14 cellular contexts compared by ENCODE assay signal in the genomic region with DNA sequence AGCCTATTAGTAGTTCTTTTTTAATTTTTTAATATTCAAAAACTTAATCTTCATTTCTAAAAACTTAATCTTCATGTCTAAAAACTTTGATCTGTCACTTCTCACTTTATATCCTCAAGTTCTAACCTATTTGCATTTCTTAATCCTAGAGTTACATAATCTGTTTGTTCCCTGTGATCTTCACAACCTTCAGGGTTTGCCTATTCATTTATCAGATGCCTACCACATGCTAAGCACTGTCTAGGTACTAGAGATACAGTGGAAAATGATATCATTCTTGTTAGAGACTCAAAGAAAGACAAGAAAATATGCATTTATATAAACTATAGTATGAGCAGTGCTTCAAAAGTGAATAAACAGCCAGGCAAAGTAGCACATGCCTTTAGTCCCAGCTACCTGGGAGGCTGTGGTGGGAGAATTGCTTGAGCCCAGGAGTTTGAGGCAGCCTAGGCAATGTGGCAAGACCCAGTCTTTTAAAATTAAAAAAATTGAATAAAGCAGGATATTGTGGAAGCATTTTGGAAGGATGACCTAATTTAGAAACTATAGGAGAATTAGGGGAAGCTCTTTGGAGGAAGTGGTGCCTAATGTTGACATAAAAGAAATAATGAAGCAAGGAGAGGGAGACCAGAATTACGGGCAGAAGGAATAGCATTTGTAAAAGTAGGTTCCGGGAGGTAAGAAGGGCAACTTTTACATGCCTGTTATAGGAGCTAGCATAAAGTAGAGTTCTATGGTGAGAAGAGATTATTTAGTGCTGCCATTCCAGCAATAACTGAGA. TPM values are rescaled to one million over a fixed set of nuclear protein-coding genes. Genes with fewer than 3 reads are reported as not detected.
DNase-seq lines count a peak whose midpoint lies in the region; ATAC-seq and TF ChIP-seq lines count a peak whose summit lies in the region.
"Had no signal": no experiment of that assay in that cellular context is flagged by ENCODE, and none has a peak within 500 bp of the region (broad histone marks: within the 10 kb centered on the region; RNA-seq: fewer than 3 reads in every experiment).

No MANE protein-coding gene starts in this region.

- H3K9ac ChIP-seq in BLaER1, result no peak overlapping the region

- peak overlapping the region; percentile 1 for H3K27ac Mint-ChIP-seq in endothelial cell (ENCODE audit: unreplicated experiment)
- H3K27ac Mint-ChIP-seq in stimulated activated naive CD8-positive, alpha-beta T cell treated with anti-CD3 and anti-CD28 coated beads, Interleukin-15, amount 100 ng/mL, for 72 hours, result peak overlapping the region in 1 of 2 donors; percentile 52

- no peaks in the 10 kb centered on the region for H3K9me3 Mint-ChIP-seq in endothelial cell (ENCODE audit: unreplicated experiment)
- H3K9me3 Mint-ChIP-seq in stimulated activated naive CD8-positive, alpha-beta T cell treated with anti-CD3 and anti-CD28 coated beads, Interleukin-15, amount 100 ng/mL, for 72 hours, result no peaks in the 10 kb centered on the region
- H3K9me3 Mint-ChIP-seq: activated naive CD4-positive, alpha-beta T cell treated with anti-CD3 and anti-CD28 coated beads, Interleukin-2, amount 10 ng/mL, durations not matched to agents 7 days and 5 days had no signal

- TF ChIP-seq CTCF in endothelial cell (IDR thresholded peaks at IDR 0.05; ENCODE audit: unreplicated experiment), result no peak

- H4K20me1 ChIP-seq in BLaER1, result peaks cover 42% of the 10 kb centered on the region

- H3K4me1 Mint-ChIP-seq in endothelial cell (ENCODE audit: unreplicated experiment), result peaks cover 8% of the 10 kb centered on the region
- H3K4me1 Mint-ChIP-seq in stimulated activated naive CD8-positive, alpha-beta T cell treated with anti-CD3 and anti-CD28 coated beads, Interleukin-15, amount 100 ng/mL, for 72 hours, result peaks cover 16% of the 10 kb centered on the region

- 0 out of 2 replicates have a peak overlapping the region, but pooled peaks have one; percentile 31 for H3K4me2 ChIP-seq in BLaER1

- H3K27ac ChIP-seq in BLaER1, result no peak overlapping the region
- H3K27ac ChIP-seq: RWPE1 had no signal

- H3K27me3 ChIP-seq in BLaER1, result no peaks in the 10 kb centered on the region

- no peaks in the 10 kb centered on the region for H3K9me3 ChIP-seq in BLaER1

- peaks cover 12% of the 10 kb centered on the region for H3K36me3 Mint-ChIP-seq in endothelial cell (ENCODE audit: low read depth, unreplicated experiment)

- DNase-seq in GF-D8 (lab: John Stamatoyannopoulos, UW) (peak; percentile 26), SIG-M5 (lab: John Stamatoyannopoulos, UW) (peak; percentile 35), endothelial cell (ENCODE audit: low spot score) (no peak), HCEC 1CT (no peak)
- no peak for DNase-seq in stimulated activated naive CD8-positive, alpha-beta T cell treated with anti-CD3 and anti-CD28 coated beads, Interleukin-15, amount 100 ng/mL, for 72 hours
- DNase-seq: activated CD4-positive, alpha-beta T cell treated with anti-CD3 and anti-CD28 coated beads for 1 hour; activated naive CD4-positive, alpha-beta T cell treated with anti-CD3 and anti-CD28 coated beads, Interleukin-2, amount 10 ng/mL, durations not matched to agents 7 days and 5 days; NCI-H1930; NCI-H524 treated with DMSO at 0.1 percent for 48 hours; small intestine had no signal

- peaks cover 81% of the 10 kb centered on the region for H3K36me3 ChIP-seq in BLaER1

- H3K4me1 ChIP-seq in BLaER1, result peaks cover 18% of the 10 kb centered on the region

- H3K27me3 Mint-ChIP-seq in endothelial cell (ENCODE audit: unreplicated experiment), result no peaks in the 10 kb centered on the region
- H3K27me3 Mint-ChIP-seq in stimulated activated naive CD8-positive, alpha-beta T cell treated with anti-CD3 and anti-CD28 coated beads, Interleukin-15, amount 100 ng/mL, for 72 hours, result no peaks in the 10 kb centered on the region
- H3K27me3 Mint-ChIP-seq: activated naive CD4-positive, alpha-beta T cell treated with anti-CD3 and anti-CD28 coated beads, Interleukin-2, amount 10 ng/mL, durations not matched to agents 7 days and 5 days had no signal

- H3K4me3 Mint-ChIP-seq in endothelial cell (ENCODE audit: unreplicated experiment), result no peak overlapping the region
- H3K4me3 Mint-ChIP-seq in stimulated activated naive CD8-positive, alpha-beta T cell treated with anti-CD3 and anti-CD28 coated beads, Interleukin-15, amount 100 ng/mL, for 72 hours, result no peak overlapping the region
- H3K4me3 Mint-ChIP-seq: activated naive CD4-positive, alpha-beta T cell treated with anti-CD3 and anti-CD28 coated beads, Interleukin-2, amount 10 ng/mL, durations not matched to agents 7 days and 5 days had no signal

- no peak overlapping the region for H3K4me3 ChIP-seq in BLaER1

- no peak for ATAC-seq in HG02840 (IDR thresholded peaks at IDR 0.05; ENCODE audit: low FRiP score, unreplicated experiment)
- no peak for ATAC-seq in GM18520 (IDR thresholded peaks at IDR 0.05; ENCODE audit: unreplicated experiment)
- ATAC-seq in stimulated activated naive CD8-positive, alpha-beta T cell treated with anti-CD3 and anti-CD28 coated beads, Interleukin-15, amount 100 ng/mL, for 72 hours, result no peak

RNA-seq across cellular contexts. Expression of gene GRK2, which starts 54.4 kb away (rescaled TPM):
- 92.7 TPM for total RNA-seq in endothelial cell (ENCODE audit: unreplicated experiment)

Comparison
In these comparisons a context has a peak if more than half of its experiments do, and no peak if none do; other contexts are left out.
1. DNase-seq: peak in GF-D8 (single experiment) and SIG-M5 (single experiment); none in endothelial cell (single experiment), HCEC 1CT (single experiment) and stimulated activated naive CD8-positive, alpha-beta T cell treated with anti-CD3 and anti-CD28 coated beads, Interleukin-15, amount 100 ng/mL, for 72 hours (0 of 2).